In genomic region chr11:2942447-2942846, GRCh38 we compare ENCODE assay signal across 22 cellular contexts. TPM values are rescaled to one million over a fixed set of nuclear protein-coding genes. Genes with fewer than 3 reads are reported as not detected.
"Had no signal": no experiment of that assay in that cellular context is flagged by ENCODE, and none has a peak within 500 bp of the region (broad histone marks: within the 10 kb centered on the region; RNA-seq: fewer than 3 reads in every experiment).

No MANE protein-coding gene starts in this region.

- H3K27me3 ChIP-seq: dorsolateral prefrontal cortex, esophagus muscularis mucosa, upper lobe of left lung had no signal

- H3K4me3 ChIP-seq: dorsolateral prefrontal cortex, esophagus muscularis mucosa, SK-N-MC, skin epidermis, thoracic aorta, upper lobe of left lung had no signal

- ATAC-seq: activated CD8-positive, alpha-beta memory T cell treated with anti-CD3 and anti-CD28 coated beads, Interleukin-2, amount 10 ng/mL, durations not matched to agents 7 days and 5 days; effector memory CD8-positive, alpha-beta T cell; right cardiac atrium had no signal

- H3K27ac Mint-ChIP-seq: memory B cell, nephron progenitor cell had no signal

- H3K27me3 Mint-ChIP-seq: activated CD8-positive, alpha-beta memory T cell treated with anti-CD3 and anti-CD28 coated beads, Interleukin-2, amount 10 ng/mL, durations not matched to agents 7 days and 5 days; activated naive CD8-positive, alpha-beta T cell treated with anti-CD3 and anti-CD28 coated beads for 36 hours; effector memory CD8-positive, alpha-beta T cell; memory B cell; stimulated activated naive B cell treated with anti-CD40 and anti-IgM and Interleukin-4, amounts not matched to agents 10 μg/mL and 1 μg/mL and 100 μg/mL, for 72 hours had no signal

- DNase-seq: activated CD4-positive, CD25-positive, alpha-beta regulatory T cell treated with anti-CD3 and anti-CD28 coated beads, Interleukin-2, amount 50 U/mL, for 72 hours; activated CD8-positive, alpha-beta memory T cell treated with anti-CD3 and anti-CD28 coated beads, Interleukin-2, amount 10 ng/mL, durations not matched to agents 7 days and 5 days; activated gamma-delta T cell; activated naive CD8-positive, alpha-beta T cell treated with anti-CD3 and anti-CD28 coated beads for 36 hours; activated T-cell treated with anti-CD3 and anti-CD28 coated beads for 4 hours; central memory CD4-positive, alpha-beta T cell; effector memory CD8-positive, alpha-beta T cell; glutamatergic neuron; hippocampal formation; nephron progenitor cell; stimulated activated naive B cell treated with anti-CD40 and anti-IgM and Interleukin-4, amounts not matched to agents 10 μg/mL and 1 μg/mL and 100 μg/mL, for 72 hours; SW 1271; upper lobe of left lung; WERI-Rb-1 had no signal

- H3K27ac ChIP-seq: dorsolateral prefrontal cortex, esophagus muscularis mucosa, SK-N-MC, thoracic aorta, upper lobe of left lung, WERI-Rb-1 had no signal

- H3K4me3 Mint-ChIP-seq: activated CD8-positive, alpha-beta memory T cell treated with anti-CD3 and anti-CD28 coated beads, Interleukin-2, amount 10 ng/mL, durations not matched to agents 7 days and 5 days; activated naive CD8-positive, alpha-beta T cell treated with anti-CD3 and anti-CD28 coated beads for 36 hours; effector memory CD8-positive, alpha-beta T cell; memory B cell; nephron progenitor cell; stimulated activated naive B cell treated with anti-CD40 and anti-IgM and Interleukin-4, amounts not matched to agents 10 μg/mL and 1 μg/mL and 100 μg/mL, for 72 hours had no signal

RNA-seq across cellular contexts. Expression of gene PHLDA2, which starts 13.2 kb away (rescaled TPM):
- total RNA-seq: frontal cortex had no signal
